Comparison of ENCODE assay signal across 16 cellular contexts in the genomic region with DNA sequence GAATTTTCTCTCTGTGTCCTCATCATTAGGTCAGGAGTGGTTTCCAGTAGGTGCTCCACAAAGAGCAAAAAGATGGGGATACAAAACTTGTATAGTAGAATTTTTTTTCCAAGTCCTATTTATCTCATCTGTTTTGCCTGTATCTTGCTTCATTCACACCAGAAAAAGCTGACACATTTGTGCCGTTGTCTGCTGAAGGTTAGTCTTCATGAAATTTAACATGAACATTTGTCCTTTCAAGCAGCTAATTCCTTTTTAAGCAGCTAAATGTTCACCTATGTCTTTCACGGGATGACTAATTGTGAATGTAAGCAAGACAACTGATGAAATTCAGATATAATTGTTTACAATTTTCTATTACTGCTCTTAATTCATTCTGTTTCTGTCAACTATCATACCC.
DNase-seq lines count a peak whose midpoint lies in the region; ATAC-seq and TF ChIP-seq lines count a peak whose summit lies in the region.
"Had no signal": no experiment of that assay in that cellular context is flagged by ENCODE, and none has a peak within 500 bp of the region (broad histone marks: within the 10 kb centered on the region; RNA-seq: fewer than 3 reads in every experiment).

No MANE protein-coding gene starts in this region.

- no peak for DNase-seq in activated CD4-positive, alpha-beta T cell treated with anti-CD3 and anti-CD28 coated beads, Interleukin-2, amount 10 ng/mL, durations not matched to agents 24 days and 14 days
- no peak for DNase-seq in activated CD4-positive, alpha-beta T cell treated with anti-CD3 and anti-CD28 coated beads for 36 hours
- DNase-seq in left lung = no peak
- no peak for DNase-seq in smooth muscle cell (lab: John Stamatoyannopoulos, UW; ENCODE audit: unreplicated experiment)
- no peak for DNase-seq in nephron progenitor cell
- DNase-seq in NCI-H187 treated with DMSO at 0.1 percent for 48 hours (lab: John Stamatoyannopoulos, UW) = no peak
- DNase-seq: activated CD4-positive, alpha-beta T cell treated with anti-CD3 and anti-CD28 coated beads for 48 hours; GOT3; NCI-H2107; OCI-M1; upper lobe of left lung had no signal

- no peak for ATAC-seq in activated CD4-positive, alpha-beta T cell treated with anti-CD3 and anti-CD28 coated beads for 36 hours
- no peak for ATAC-seq in activated T-helper 17 cell treated with anti-CD3 and anti-CD28 coated beads, Interleukin-2, amount 50 U/mL, for 72 hours (replicated peaks)
- ATAC-seq in left lung (no peak), GM19467 (IDR thresholded peaks at IDR 0.05; ENCODE audit: unreplicated experiment) (no peak)

- POLR2A ChIA-PET in activated CD4-positive, alpha-beta T cell treated with anti-CD3 and anti-CD28 coated beads for 36 hours (lab: Charles Lee) = no interaction called here

- TF ChIP-seq CTCF in left lung (IDR thresholded peaks at IDR 0.05) (no peak), smooth muscle cell (IDR thresholded peaks at IDR 0.05; ENCODE audit: borderline replicate concordance, insufficient read depth, poor library complexity, severe bottlenecking) (no peak), nephron progenitor cell (IDR thresholded peaks at IDR 0.05) (no peak)

- H3K4me3 ChIP-seq in left lung = no peak overlapping the region
- H3K4me3 ChIP-seq in smooth muscle cell = no peak overlapping the region
- H3K4me3 ChIP-seq: upper lobe of left lung had no signal

- intact Hi-C loops in activated CD4-positive, alpha-beta T cell treated with anti-CD3 and anti-CD28 coated beads, Interleukin-2, amount 10 ng/mL, durations not matched to agents 24 days and 14 days (cut with micrococcal nuclease) = loop anchor here (1.0 kb wide), 1 partner anchor 8 kb away; no protein-coding TSS in a partner anchor
- intact Hi-C loops in activated CD4-positive, alpha-beta T cell treated with anti-CD3 and anti-CD28 coated beads for 36 hours (cut with DNase I, micrococcal nuclease) = no loop called here
- intact Hi-C loops in left lung (cut with DNase I) = no loop called here

- no peaks in the 10 kb centered on the region for H3K27me3 Mint-ChIP-seq in activated CD4-positive, alpha-beta T cell treated with anti-CD3 and anti-CD28 coated beads, Interleukin-2, amount 10 ng/mL, durations not matched to agents 24 days and 14 days
- H3K27me3 Mint-ChIP-seq in activated CD4-positive, alpha-beta T cell treated with anti-CD3 and anti-CD28 coated beads for 36 hours = no peaks in the 10 kb centered on the region
- H3K27me3 Mint-ChIP-seq in activated T-helper 17 cell treated with anti-CD3 and anti-CD28 coated beads, Interleukin-2, amount 50 U/mL, for 72 hours = no peaks in the 10 kb centered on the region
- peaks cover 4% of the 10 kb centered on the region for H3K27me3 Mint-ChIP-seq in nephron progenitor cell (ENCODE audit: low read depth, poor library complexity)
- H3K27me3 Mint-ChIP-seq: activated naive CD4-positive, alpha-beta T cell treated with anti-CD3 and anti-CD28 coated beads, Interleukin-2, amount 50 U/mL, for 24 hours had no signal

- peak overlapping the region; percentile 53 for H3K4me2 ChIP-seq in smooth muscle cell

- no peak overlapping the region for H2AFZ ChIP-seq in smooth muscle cell (ENCODE audit: low read depth)

- peaks cover 11 to 67% of the 10 kb centered on the region in 2 donors for H3K4me1 ChIP-seq in left lung
- peaks cover 25% of the 10 kb centered on the region for H3K4me1 ChIP-seq in smooth muscle cell (ENCODE audit: low read depth)

- peaks cover 41% of the 10 kb centered on the region for H3K36me3 Mint-ChIP-seq in activated CD4-positive, alpha-beta T cell treated with anti-CD3 and anti-CD28 coated beads, Interleukin-2, amount 10 ng/mL, durations not matched to agents 24 days and 14 days (ENCODE audit: low read depth)
- peaks cover 17% of the 10 kb centered on the region for H3K36me3 Mint-ChIP-seq in activated CD4-positive, alpha-beta T cell treated with anti-CD3 and anti-CD28 coated beads for 36 hours (ENCODE audit: low read depth)
- peaks cover 42% of the 10 kb centered on the region for H3K36me3 Mint-ChIP-seq in activated T-helper 17 cell treated with anti-CD3 and anti-CD28 coated beads, Interleukin-2, amount 50 U/mL, for 72 hours (ENCODE audit: low read depth)
- no peaks in the 10 kb centered on the region for H3K36me3 Mint-ChIP-seq in nephron progenitor cell (ENCODE audit: low read depth)

- peak overlapping the region; percentile 30 to 46 for H3K27ac ChIP-seq in left lung
- peak overlapping the region; percentile 79 for H3K27ac ChIP-seq in smooth muscle cell (ENCODE audit: low read depth)

- H3K27me3 ChIP-seq in left lung (no peaks in the 10 kb centered on the region), smooth muscle cell (ENCODE audit: low read depth) (no peaks in the 10 kb centered on the region)
- H3K27me3 ChIP-seq: esophagus muscularis mucosa, upper lobe of left lung had no signal

- no peak overlapping the region for H3K4me3 Mint-ChIP-seq in activated CD4-positive, alpha-beta T cell treated with anti-CD3 and anti-CD28 coated beads, Interleukin-2, amount 10 ng/mL, durations not matched to agents 24 days and 14 days
- no peak overlapping the region for H3K4me3 Mint-ChIP-seq in activated CD4-positive, alpha-beta T cell treated with anti-CD3 and anti-CD28 coated beads for 36 hours
- no peak overlapping the region for H3K4me3 Mint-ChIP-seq in activated T-helper 17 cell treated with anti-CD3 and anti-CD28 coated beads, Interleukin-2, amount 50 U/mL, for 72 hours
- no peak overlapping the region for H3K4me3 Mint-ChIP-seq in nephron progenitor cell
- H3K4me3 Mint-ChIP-seq: activated naive CD4-positive, alpha-beta T cell treated with anti-CD3 and anti-CD28 coated beads, Interleukin-2, amount 50 U/mL, for 24 hours; CD14-positive monocyte had no signal

- WGBS in smooth muscle cell (ENCODE audit: low lambda C conversion rate) = 30% methylated on average over 2 of the region's 2 CpGs

- peaks cover 79% of the 10 kb centered on the region for H3K79me2 ChIP-seq in smooth muscle cell (ENCODE audit: low read depth)

- CTCF ChIA-PET in activated CD4-positive, alpha-beta T cell treated with anti-CD3 and anti-CD28 coated beads for 36 hours (lab: Charles Lee) = interaction anchor here (1.0 kb wide), 1 partner anchor 17 kb away, joined by 3 read pairs; no protein-coding TSS in a partner anchor

- H4K20me1 ChIP-seq in smooth muscle cell (ENCODE audit: low read depth) = no peaks in the 10 kb centered on the region

- peaks cover 58% of the 10 kb centered on the region for H3K4me1 Mint-ChIP-seq in activated CD4-positive, alpha-beta T cell treated with anti-CD3 and anti-CD28 coated beads, Interleukin-2, amount 10 ng/mL, durations not matched to agents 24 days and 14 days
- peaks cover 57% of the 10 kb centered on the region for H3K4me1 Mint-ChIP-seq in activated CD4-positive, alpha-beta T cell treated with anti-CD3 and anti-CD28 coated beads for 36 hours
- peaks cover 33% of the 10 kb centered on the region for H3K4me1 Mint-ChIP-seq in activated T-helper 17 cell treated with anti-CD3 and anti-CD28 coated beads, Interleukin-2, amount 50 U/mL, for 72 hours
- H3K4me1 Mint-ChIP-seq in nephron progenitor cell = peaks cover 48% of the 10 kb centered on the region

- peak overlapping the region; percentile 63 for H3K9ac ChIP-seq in smooth muscle cell (ENCODE audit: low read depth)

- H3K36me3 ChIP-seq in left lung (no peaks in the 10 kb centered on the region), smooth muscle cell (ENCODE audit: low read depth) (no peaks in the 10 kb centered on the region)

- H3F3A ChIP-seq in smooth muscle cell (ENCODE audit: low read depth) = peaks cover 15% of the 10 kb centered on the region

- H3K9me3 ChIP-seq in left lung = no peaks in the 10 kb centered on the region
- H3K9me3 ChIP-seq in smooth muscle cell (replicated peaks; ENCODE audit: low read depth) = no peaks in the 10 kb centered on the region
- H3K9me3 ChIP-seq: esophagus muscularis mucosa, upper lobe of left lung had no signal

- peaks cover 15% of the 10 kb centered on the region for H3K9me3 Mint-ChIP-seq in activated CD4-positive, alpha-beta T cell treated with anti-CD3 and anti-CD28 coated beads, Interleukin-2, amount 10 ng/mL, durations not matched to agents 24 days and 14 days
- peaks cover 1% of the 10 kb centered on the region for H3K9me3 Mint-ChIP-seq in activated CD4-positive, alpha-beta T cell treated with anti-CD3 and anti-CD28 coated beads for 36 hours (ENCODE audit: low read depth)
- H3K9me3 Mint-ChIP-seq in activated T-helper 17 cell treated with anti-CD3 and anti-CD28 coated beads, Interleukin-2, amount 50 U/mL, for 72 hours = no peaks in the 10 kb centered on the region
- no peaks in the 10 kb centered on the region for H3K9me3 Mint-ChIP-seq in nephron progenitor cell
- H3K9me3 Mint-ChIP-seq: activated naive CD4-positive, alpha-beta T cell treated with anti-CD3 and anti-CD28 coated beads, Interleukin-2, amount 50 U/mL, for 24 hours had no signal

- peak overlapping the region; percentile 19 for H3K27ac Mint-ChIP-seq in activated CD4-positive, alpha-beta T cell treated with anti-CD3 and anti-CD28 coated beads, Interleukin-2, amount 10 ng/mL, durations not matched to agents 24 days and 14 days
- H3K27ac Mint-ChIP-seq in activated CD4-positive, alpha-beta T cell treated with anti-CD3 and anti-CD28 coated beads for 36 hours = no peak overlapping the region
- peak overlapping the region; percentile 69 for H3K27ac Mint-ChIP-seq in activated T-helper 17 cell treated with anti-CD3 and anti-CD28 coated beads, Interleukin-2, amount 50 U/mL, for 72 hours
- no peak overlapping the region for H3K27ac Mint-ChIP-seq in nephron progenitor cell
- H3K27ac Mint-ChIP-seq: activated naive CD4-positive, alpha-beta T cell treated with anti-CD3 and anti-CD28 coated beads, Interleukin-2, amount 50 U/mL, for 24 hours; CD14-positive monocyte had no signal

Comparison
In these comparisons a context has a peak if more than half of its experiments do, and no peak if none do; other contexts are left out.
1. H3K27ac Mint-ChIP-seq: peak in activated CD4-positive, alpha-beta T cell treated with anti-CD3 and anti-CD28 coated beads, Interleukin-2, amount 10 ng/mL, durations not matched to agents 24 days and 14 days (single experiment) and activated T-helper 17 cell treated with anti-CD3 and anti-CD28 coated beads, Interleukin-2, amount 50 U/mL, for 72 hours (single experiment); none in activated CD4-positive, alpha-beta T cell treated with anti-CD3 and anti-CD28 coated beads for 36 hours (single experiment) and nephron progenitor cell (single experiment).